ENCODE assay signal across 8 cellular contexts in genomic region chr1:213374369-213374768, GRCh38.
DNase-seq lines count a peak whose midpoint lies in the region; ATAC-seq, FAIRE-seq and TF ChIP-seq lines count a peak whose summit lies in the region.

No MANE protein-coding gene starts in this region.

- H3K9me3 ChIP-seq in CD8-positive, alpha-beta T cell (ENCODE audit: low read length), result no peaks in the 10 kb centered on the region
- H3K9me3 ChIP-seq in esophagus squamous epithelium (no peaks in the 10 kb centered on the region), neural cell (ENCODE audit: low read length) (no peaks in the 10 kb centered on the region), transverse colon (no peaks in the 10 kb centered on the region)

- no peak overlapping the region for H3K4me3 ChIP-seq in CD8-positive, alpha-beta T cell (ENCODE audit: low read depth, low read length)
- H3K4me3 ChIP-seq in esophagus squamous epithelium (no peak overlapping the region), neural cell (ENCODE audit: low read length) (no peak overlapping the region), transverse colon (no peak overlapping the region)

- no peak overlapping the region for H3K4me2 ChIP-seq in neural cell (ENCODE audit: low read length)

- peak; percentile 37 for TF ChIP-seq RAD21 in neural cell (conservative IDR thresholded peaks at IDR 0.05)

- H3K4me1 ChIP-seq in CD8-positive, alpha-beta T cell (ENCODE audit: insufficient read depth, low read length), result no peaks in the 10 kb centered on the region
- no peaks in the 10 kb centered on the region for H3K4me1 ChIP-seq in esophagus squamous epithelium
- H3K4me1 ChIP-seq in transverse colon, result no peaks in the 10 kb centered on the region

- no peaks in the 10 kb centered on the region for H3K27me3 ChIP-seq in CD8-positive, alpha-beta T cell (ENCODE audit: insufficient read depth, low read length)
- H3K27me3 ChIP-seq in esophagus squamous epithelium, result no peaks in the 10 kb centered on the region
- no peaks in the 10 kb centered on the region for H3K27me3 ChIP-seq in neural cell (ENCODE audit: insufficient read depth, low read depth, low read length)
- H3K27me3 ChIP-seq in transverse colon, result no peaks in the 10 kb centered on the region

- H3F3A ChIP-seq in neural cell (ENCODE audit: insufficient read depth, low read length, poor library complexity, severe bottlenecking), result no peaks in the 10 kb centered on the region

- no peaks in the 10 kb centered on the region for H3K79me2 ChIP-seq in neural cell (replicated peaks; ENCODE audit: insufficient read depth, low read length)

- intact Hi-C loops in CD8-positive, alpha-beta T cell (cut with DNase I, micrococcal nuclease), result loop anchor here in 1 of 2 experiments (2.0 to 5.0 kb wide), 2 partner anchors 748 to 954 kb away; no protein-coding TSS in a partner anchor
- intact Hi-C loops in esophagus squamous epithelium (cut with DNase I) (no loop called here), transverse colon (cut with DNase I; ENCODE audit: low total_unique reads) (no loop called here)

- H3K9me3 Mint-ChIP-seq in CD8-positive, alpha-beta T cell, result no peaks in the 10 kb centered on the region
- no peaks in the 10 kb centered on the region for H3K9me3 Mint-ChIP-seq in activated CD8-positive, alpha-beta T cell treated with anti-CD3 and anti-CD28 coated beads, Interleukin-2, amount 10 ng/mL, durations not matched to agents 7 days and 5 days (ENCODE audit: insufficient read depth)

- no peak overlapping the region for H3K9ac ChIP-seq in neural cell (ENCODE audit: low read length)

- H3K9me2 ChIP-seq in neural cell (ENCODE audit: insufficient read depth, low read length), result no peaks in the 10 kb centered on the region

- TF ChIP-seq CTCF in CD8-positive, alpha-beta T cell (IDR thresholded peaks at IDR 0.05), result peak; percentile 73
- TF ChIP-seq CTCF in esophagus squamous epithelium (IDR thresholded peaks at IDR 0.05) (peak; percentile 44 to 76 (median 66)), neural cell (IDR thresholded peaks at IDR 0.05; ENCODE audit: poor library complexity, severe bottlenecking) (peak; percentile 54), transverse colon (IDR thresholded peaks at IDR 0.05) (peak; percentile 68 to 85 (median 70))

- TF ChIP-seq EP300 in neural cell (conservative IDR thresholded peaks at IDR 0.05; ENCODE audit: poor library complexity, severe bottlenecking) (no peak), transverse colon (IDR thresholded peaks at IDR 0.05; ENCODE audit: low read depth) (no peak)

- H3K4me3 Mint-ChIP-seq in CD8-positive, alpha-beta T cell, result no peak overlapping the region
- no peak overlapping the region for H3K4me3 Mint-ChIP-seq in activated CD8-positive, alpha-beta T cell treated with anti-CD3 and anti-CD28 coated beads, Interleukin-2, amount 10 ng/mL, durations not matched to agents 7 days and 5 days

- H3K36me3 Mint-ChIP-seq in CD8-positive, alpha-beta T cell, result no peaks in the 10 kb centered on the region
- H3K36me3 Mint-ChIP-seq in activated CD8-positive, alpha-beta T cell treated with anti-CD3 and anti-CD28 coated beads, Interleukin-2, amount 10 ng/mL, durations not matched to agents 7 days and 5 days (ENCODE audit: low read depth), result no peaks in the 10 kb centered on the region

- no peaks in the 10 kb centered on the region for H4K20me1 ChIP-seq in neural cell (ENCODE audit: insufficient read depth)

- FAIRE-seq in GM19239 (lab: Jason Lieb, UNC), result peak; percentile 95

- H3K4me1 Mint-ChIP-seq in CD8-positive, alpha-beta T cell (ENCODE audit: low read depth), result no peaks in the 10 kb centered on the region
- no peaks in the 10 kb centered on the region for H3K4me1 Mint-ChIP-seq in activated CD8-positive, alpha-beta T cell treated with anti-CD3 and anti-CD28 coated beads, Interleukin-2, amount 10 ng/mL, durations not matched to agents 7 days and 5 days (ENCODE audit: low read depth)

- H3K36me3 ChIP-seq in CD8-positive, alpha-beta T cell (ENCODE audit: insufficient read depth, low read length), result no peaks in the 10 kb centered on the region
- no peaks in the 10 kb centered on the region for H3K36me3 ChIP-seq in esophagus squamous epithelium
- no peaks in the 10 kb centered on the region for H3K36me3 ChIP-seq in neural cell (ENCODE audit: insufficient read depth, low read length)
- no peaks in the 10 kb centered on the region for H3K36me3 ChIP-seq in transverse colon

- in situ Hi-C loops in transverse colon (cut with MboI; ENCODE audit: low pct_ligation_motif_present in 1 of 4, low pct_unique_long_range_greater_than_20kb in 1 of 4, low sequenced_read_pairs in 3 of 4), result loop anchor here in 2 of 4 donors (10.0 to 25.0 kb wide), 2 partner anchors 738 to 750 kb away; no protein-coding TSS in a partner anchor

- POLR2A ChIA-PET in CD8-positive, alpha-beta T cell (lab: Charles Lee), result no interaction called here
- POLR2A ChIA-PET in activated CD8-positive, alpha-beta T cell treated with anti-CD3 and anti-CD28 coated beads, Interleukin-2, amount 10 ng/mL, durations not matched to agents 7 days and 5 days (lab: Charles Lee), result no interaction called here

- no peak for TF ChIP-seq POLR2A in esophagus squamous epithelium (IDR thresholded peaks at IDR 0.05)
- TF ChIP-seq POLR2A in transverse colon (IDR thresholded peaks at IDR 0.05), result no peak

- no peak for ATAC-seq in CD8-positive, alpha-beta T cell
- peak; percentile 91 for ATAC-seq in HG03432 (IDR thresholded peaks at IDR 0.05; ENCODE audit: unreplicated experiment)
- ATAC-seq in activated CD8-positive, alpha-beta T cell treated with anti-CD3 and anti-CD28 coated beads, Interleukin-2, amount 10 ng/mL, durations not matched to agents 7 days and 5 days, result no peak

- no peak overlapping the region for H2AFZ ChIP-seq in neural cell (ENCODE audit: low read depth, low read length)

- CTCF ChIA-PET in CD8-positive, alpha-beta T cell (lab: Charles Lee), result interaction anchor here (1.2 kb wide), 1 partner anchor 749 kb away, joined by 4 read pairs; no protein-coding TSS in a partner anchor
- CTCF ChIA-PET in activated CD8-positive, alpha-beta T cell treated with anti-CD3 and anti-CD28 coated beads, Interleukin-2, amount 10 ng/mL, durations not matched to agents 7 days and 5 days (lab: Charles Lee), result no interaction called here

- DNase-seq in CD8-positive, alpha-beta T cell, result peak; percentile 13 to 53 (median 32)
- DNase-seq in GM19239 (ENCODE audit: insufficient read length, low spot score) (peak; percentile 57), NCI-H526 treated with DMSO at 0.1 percent for 48 hours (lab: John Stamatoyannopoulos, UW) (peak; percentile 20), esophagus squamous epithelium (lab: John Stamatoyannopoulos, UW) (no peak), transverse colon (peak; percentile 59)
- DNase-seq in activated CD8-positive, alpha-beta T cell treated with anti-CD3 and anti-CD28 coated beads, Interleukin-2, amount 10 ng/mL, durations not matched to agents 7 days and 5 days, result peak; percentile 62

- H3K27ac Mint-ChIP-seq in CD8-positive, alpha-beta T cell, result no peak overlapping the region
- no peak overlapping the region for H3K27ac Mint-ChIP-seq in activated CD8-positive, alpha-beta T cell treated with anti-CD3 and anti-CD28 coated beads, Interleukin-2, amount 10 ng/mL, durations not matched to agents 7 days and 5 days

- no peak overlapping the region for H3K27ac ChIP-seq in CD8-positive, alpha-beta T cell (ENCODE audit: low read depth, low read length)
- H3K27ac ChIP-seq in esophagus squamous epithelium (no peak overlapping the region), neural cell (ENCODE audit: low read length) (no peak overlapping the region), transverse colon (no peak overlapping the region)

- WGBS in esophagus squamous epithelium, 2 donors, result 24 to 28% methylated on average over 5 of the region's 5 CpGs
- 27 to 31% methylated on average over 5 of the region's 5 CpGs for WGBS in transverse colon (ENCODE audit: low coverage in 1 of 2), 2 donors

- H3K27me3 Mint-ChIP-seq in CD8-positive, alpha-beta T cell (ENCODE audit: low read depth), result no peaks in the 10 kb centered on the region
- H3K27me3 Mint-ChIP-seq in activated CD8-positive, alpha-beta T cell treated with anti-CD3 and anti-CD28 coated beads, Interleukin-2, amount 10 ng/mL, durations not matched to agents 7 days and 5 days (ENCODE audit: low read depth), result no peaks in the 10 kb centered on the region

TF ChIP-seq in neural cell, 6 proteins besides CTCF, POLR2A, EP300 and RAD21:
- TF ChIP-seq SMC3 (conservative IDR thresholded peaks at IDR 0.05; ENCODE audit: poor library complexity) (peak; percentile 35), TAF1 (IDR thresholded peaks at IDR 0.05; ENCODE audit: low read depth) (no peak), MXI1 (conservative IDR thresholded peaks at IDR 0.05; ENCODE audit: poor library complexity, severe bottlenecking) (no peak)
